8 cellular contexts compared by ENCODE assay signal in genomic region chr2:200525882-200526651, GRCh38. TPM values are rescaled to one million over a fixed set of nuclear protein-coding genes. Genes with fewer than 3 reads are reported as not detected.
DNase-seq lines count a peak whose midpoint lies in the region; ATAC-seq and TF ChIP-seq lines count a peak whose summit lies in the region.

Gene SGO2, plus strand, starts transcription at chr2:200526207. Its CDS starts 6,769 bp downstream, at chr2:200532976.

- intact Hi-C loops in mammary epithelial cell (cut with micrococcal nuclease), result loop anchor here (1.0 kb wide), 1 partner anchor 16 kb away; the partner anchor contains the start of gene KCTD18

- CTCF ChIA-PET in mammary epithelial cell (lab: Charles Lee; ENCODE audit: low non-redundant PET), result interaction anchor here (0.7 to 0.8 kb wide), 2 partner anchors 52 to 291 kb away, joined by 3 to 5 read pairs; no protein-coding TSS in a partner anchor

- peak; percentile 100 for ATAC-seq in HG03175 (IDR thresholded peaks at IDR 0.05; ENCODE audit: unreplicated experiment)

- peak; percentile 19; the same call in 1 of the 2 replicates for TF ChIP-seq CTCF in WERI-Rb-1 (IDR thresholded peaks at IDR 0.05; ENCODE audit: low read depth, low read length)
- no peak for TF ChIP-seq CTCF in mammary epithelial cell (conservative IDR thresholded peaks at IDR 0.05 in 1 of 2, IDR thresholded peaks at IDR 0.05 in 1 of 2; ENCODE audit: extremely low read depth in 1 of 2, insufficient read depth in 1 of 2, low read depth in 1 of 2, low read length in 2 of 2)

- H3K36me3 ChIP-seq in WERI-Rb-1, result no peaks in the 10 kb centered on the region; the same call in 1 of the 2 replicates
- no peaks in the 10 kb centered on the region for H3K36me3 ChIP-seq in mammary epithelial cell (ENCODE audit: insufficient read depth, low read length)
- H3K36me3 ChIP-seq in iPS-18a (ENCODE audit: control insufficient read depth, low read depth, low read length), result no peaks in the 10 kb centered on the region
- no peaks in the 10 kb centered on the region for H3K36me3 ChIP-seq in skeletal muscle tissue (ENCODE audit: control insufficient read depth in 3 of 3, insufficient read depth in 3 of 3, low read length in 3 of 3)

- dilution Hi-C loops in mammary epithelial cell (cut with HindIII; ENCODE audit: low sequenced_read_pairs), result no loop called here

- H3K4me1 ChIP-seq in mammary epithelial cell (ENCODE audit: insufficient read depth, low read length), result peaks cover 20% of the 10 kb centered on the region
- H3K4me1 ChIP-seq in iPS-18a (ENCODE audit: control insufficient read depth, low read depth, low read length), result peaks cover 8% of the 10 kb centered on the region
- peaks cover 10 to 11% (median 11%) of the 10 kb centered on the region in 3 donors for H3K4me1 ChIP-seq in skeletal muscle tissue (ENCODE audit: control insufficient read depth in 3 of 3, insufficient read depth in 3 of 3, low read length in 3 of 3)

- H3K4me3 ChIP-seq in WERI-Rb-1 (ENCODE audit: low read depth, low read length) (peak within 1 kb of the TSS; percentile 90), mammary epithelial cell (replicated peaks in 1 of 3; ENCODE audit: insufficient read depth in 1 of 3, low read depth in 2 of 3, low read length in 3 of 3) (peak within 1 kb of the TSS; percentile 60 to 82 (median 68)), iPS-18a (ENCODE audit: low read length) (peak within 1 kb of the TSS; percentile 97), skeletal muscle tissue (ENCODE audit: low read length in 3 of 3) (peak within 1 kb of the TSS; percentile 92 to 97 (median 94))

- TSS peak; percentile 73 for BruUV-seq in mammary epithelial cell (replicated peaks; lab: Mats Ljungman, UMichigan)

- H4K20me1 ChIP-seq in mammary epithelial cell (ENCODE audit: insufficient read depth, low read length), result no peaks in the 10 kb centered on the region

- H3K9ac ChIP-seq in mammary epithelial cell (ENCODE audit: insufficient read depth, low read length), result peak within 1 kb of the TSS; percentile 84
- H3K9ac ChIP-seq in iPS-18a (ENCODE audit: low read length), result peak within 1 kb of the TSS; percentile 78
- peak within 1 kb of the TSS; percentile 68 to 84 (median 81) for H3K9ac ChIP-seq in skeletal muscle tissue (ENCODE audit: low read depth in 1 of 3, low read length in 3 of 3)

- in situ Hi-C loops in GM18951 (cut with MboI; ENCODE audit: low sequenced_read_pairs, unreplicated experiment), result no loop called here
- in situ Hi-C loops in mammary epithelial cell (cut with MboI; ENCODE audit: low sequenced_read_pairs in 2 of 2), result no loop called here

- DNase-seq in AG08396 (ENCODE audit: low spot score), result peak; percentile 95
- DNase-seq in NCI-H2227 treated with DMSO at 0.1 percent for 48 hours (lab: John Stamatoyannopoulos, UW), result peak; percentile 99
- DNase-seq in WERI-Rb-1, result peak; percentile 97
- peak; percentile 96 for DNase-seq in mammary epithelial cell

- H3K4me2 ChIP-seq in mammary epithelial cell (ENCODE audit: insufficient read depth, low read depth, low read length), result peak within 1 kb of the TSS; percentile 95

- H2AFZ ChIP-seq in mammary epithelial cell (ENCODE audit: low read depth, low read length), result peak within 1 kb of the TSS; percentile 93

- H3K27me3 ChIP-seq in WERI-Rb-1 (ENCODE audit: insufficient read depth, low read depth, severe bottlenecking) (no peaks in the 10 kb centered on the region), mammary epithelial cell (ENCODE audit: insufficient read depth, low read length) (no peaks in the 10 kb centered on the region), iPS-18a (ENCODE audit: control insufficient read depth, insufficient read depth, low read length) (peaks cover 26% of the 10 kb centered on the region), skeletal muscle tissue (ENCODE audit: control insufficient read depth in 3 of 3, insufficient read depth in 3 of 3, low read length in 3 of 3) (peaks cover 3 to 11% (median 5%) of the 10 kb centered on the region in 3 donors)

- TF ChIP-seq POLR2A in GM18951 (IDR thresholded peaks at IDR 0.05; ENCODE audit: extremely low read depth, insufficient read depth, insufficient read length), result peak; percentile 83

- 5% methylated on average over 30 of the region's 56 CpGs for WGBS in mammary epithelial cell (ENCODE audit: low coverage, missing lambda C conversion rate)

- peak within 1 kb of the TSS; percentile 86 for H3K27ac ChIP-seq in WERI-Rb-1
- peak within 1 kb of the TSS; percentile 54 for H3K27ac ChIP-seq in mammary epithelial cell (ENCODE audit: insufficient read depth, low read depth, low read length)
- H3K27ac ChIP-seq in iPS-18a (ENCODE audit: low read length), result no peak within 1 kb of the TSS
- no peak within 1 kb of the TSS for H3K27ac ChIP-seq in skeletal muscle tissue (ENCODE audit: low read depth, low read length)

- H3K79me2 ChIP-seq in mammary epithelial cell (ENCODE audit: insufficient read depth, low read length), result peaks cover 48% of the 10 kb centered on the region

- H3K9me3 ChIP-seq in WERI-Rb-1 (ENCODE audit: severe bottlenecking) (no peaks in the 10 kb centered on the region), mammary epithelial cell (replicated peaks; ENCODE audit: insufficient read depth, low read length) (no peaks in the 10 kb centered on the region), iPS-18a (ENCODE audit: control insufficient read depth, low read depth, low read length) (no peaks in the 10 kb centered on the region), skeletal muscle tissue (ENCODE audit: control insufficient read depth in 3 of 3, low read length in 3 of 3) (no peaks in the 10 kb centered on the region)

RNA-seq across cellular contexts. Expression of gene SGO2, which starts in this region (rescaled TPM):
- total RNA-seq in mammary epithelial cell (10 to 100 TPM in 1 of 2 donors, 1 to 10 TPM in 1; 2.0 to 12.3 TPM), skeletal muscle tissue (1.0 TPM)
- 6.5 TPM for polyA plus RNA-seq in mammary epithelial cell
- polyA minus RNA-seq in mammary epithelial cell, result 13.1 TPM

Comparison
In these comparisons a context has a peak if more than half of its experiments do, and no peak if none do; other contexts are left out.
1. H3K27ac ChIP-seq: peak in WERI-Rb-1 (single experiment) and mammary epithelial cell (single experiment); none in iPS-18a (single experiment) and skeletal muscle tissue (single experiment).
2. Peak in every context shown above with its lines, with median percentiles within 50 percentile points of each other: DNase-seq, H3K4me3 ChIP-seq and H3K9ac ChIP-seq.